ENCODE assay signal across 23 cellular contexts in the genomic region with DNA sequence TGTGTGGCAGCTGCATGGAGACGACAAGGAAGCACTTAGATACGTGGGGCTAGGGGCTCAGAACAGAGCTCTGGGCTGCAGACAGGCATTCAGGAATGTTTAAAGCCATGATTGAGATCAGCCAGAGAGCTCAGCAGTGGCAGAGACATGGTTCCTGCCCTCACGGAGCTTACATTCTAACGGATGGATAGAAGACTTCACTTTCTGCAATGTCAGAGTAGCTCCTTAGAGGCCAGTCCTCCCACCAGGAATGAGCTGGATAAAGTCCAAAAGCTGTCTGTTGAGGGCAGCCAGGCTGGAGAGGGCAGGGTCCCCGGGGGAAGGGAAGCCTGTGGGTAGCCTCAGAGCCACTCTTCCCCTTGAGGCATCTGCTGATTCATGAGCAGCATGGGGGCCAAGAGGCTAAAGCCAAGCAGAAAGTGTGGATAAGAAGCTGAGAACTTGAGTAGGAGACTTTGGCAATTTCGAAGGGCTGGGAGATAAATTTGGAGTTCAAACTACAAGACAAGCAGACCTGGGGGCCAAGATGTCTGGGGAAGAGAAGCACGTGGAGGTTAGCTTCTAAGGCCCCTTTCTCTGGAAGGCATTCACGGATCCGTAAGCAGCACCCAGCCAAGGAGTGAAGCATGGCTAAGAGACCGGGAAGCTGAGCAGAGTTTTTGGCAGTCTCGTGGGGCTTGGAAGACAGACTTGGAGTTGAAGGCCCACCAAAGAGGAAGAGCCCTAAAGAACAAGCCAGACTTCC. TPM values are rescaled to one million over a fixed set of nuclear protein-coding genes. Genes with fewer than 3 reads are reported as not detected.
DNase-seq lines count a peak whose midpoint lies in the region; ATAC-seq and TF ChIP-seq lines count a peak whose summit lies in the region.
"Had no signal": no experiment of that assay in that cellular context is flagged by ENCODE, and none has a peak within 500 bp of the region (broad histone marks: within the 10 kb centered on the region; RNA-seq: fewer than 3 reads in every experiment).

No MANE protein-coding gene starts in this region.

- H3K27me3 Mint-ChIP-seq in endodermal cell (ENCODE audit: insufficient read depth) (peaks cover 8% of the 10 kb centered on the region), neural crest cell (ENCODE audit: low read depth) (peaks cover 2% of the 10 kb centered on the region)

- TF ChIP-seq POLR2A in NB4 (IDR thresholded peaks at IDR 0.05; ENCODE audit: extremely low read depth, insufficient read length) (no peak), upper lobe of left lung (IDR thresholded peaks at IDR 0.05) (no peak)

- intact Hi-C loops in heart right ventricle (cut with DNase I): no loop called here

- H3K4me1 ChIP-seq in endodermal cell (ENCODE audit: control insufficient read depth, insufficient read depth, low read length) (no peaks in the 10 kb centered on the region), upper lobe of left lung (peaks cover 8 to 13% (median 9%) of the 10 kb centered on the region in 4 donors), heart right ventricle (no peaks in the 10 kb centered on the region)
- H3K4me1 ChIP-seq: parathyroid adenoma had no signal

- peak; percentile 26 for DNase-seq in NB4 (ENCODE audit: low read depth)
- DNase-seq in endodermal cell: peak; percentile 39
- DNase-seq in neural crest cell (ENCODE audit: low read depth, low spot score): no peak
- DNase-seq in upper lobe of left lung: no peak
- no peak for DNase-seq in iPS-NIHi11 (ENCODE audit: low spot score)
- DNase-seq in heart right ventricle: no peak
- DNase-seq: activated CD4-positive, alpha-beta T cell treated with anti-CD3 and anti-CD28 coated beads for 4 hours; activated gamma-delta T cell; amygdala; effector CD4-positive, alpha-beta T cell; immature natural killer cell; NCI-H1092; NCI-H524; stimulated activated CD4-positive, alpha-beta T cell treated with anti-CD3 and anti-CD28 coated beads, Interleukin-4, amount 100 ng/mL, for 4 hours had no signal

- peaks cover 2% of the 10 kb centered on the region for H3K4me1 Mint-ChIP-seq in endodermal cell
- peaks cover 19% of the 10 kb centered on the region for H3K4me1 Mint-ChIP-seq in neural crest cell
- H3K4me1 Mint-ChIP-seq: central memory CD8-positive, alpha-beta T cell; immature natural killer cell; naive thymus-derived CD4-positive, alpha-beta T cell had no signal

- H3K36me3 Mint-ChIP-seq in endodermal cell (ENCODE audit: low read depth): no peaks in the 10 kb centered on the region
- no peaks in the 10 kb centered on the region for H3K36me3 Mint-ChIP-seq in neural crest cell (ENCODE audit: low read depth)
- H3K36me3 Mint-ChIP-seq: immature natural killer cell; naive thymus-derived CD4-positive, alpha-beta T cell had no signal

- no peak for TF ChIP-seq EP300 in upper lobe of left lung (IDR thresholded peaks at IDR 0.05)

- no peaks in the 10 kb centered on the region for H3K9me3 ChIP-seq in endodermal cell (ENCODE audit: control insufficient read depth, low read length)
- H3K9me3 ChIP-seq in upper lobe of left lung: no peaks in the 10 kb centered on the region
- no peaks in the 10 kb centered on the region for H3K9me3 ChIP-seq in heart right ventricle
- H3K9me3 ChIP-seq: suprapubic skin had no signal

- no peak for ATAC-seq in upper lobe of left lung (ENCODE audit: low FRiP score in 2 of 2)
- ATAC-seq in heart right ventricle: no peak
- ATAC-seq in HG02970 (IDR thresholded peaks at IDR 0.05; ENCODE audit: low FRiP score, unreplicated experiment): no peak
- ATAC-seq: naive thymus-derived CD4-positive, alpha-beta T cell had no signal

- H3K36me3 ChIP-seq in endodermal cell (ENCODE audit: control insufficient read depth, insufficient read depth, low read length) (no peaks in the 10 kb centered on the region), upper lobe of left lung (no peaks in the 10 kb centered on the region), heart right ventricle (no peaks in the 10 kb centered on the region)
- H3K36me3 ChIP-seq: suprapubic skin had no signal

- no peak overlapping the region for H3K9ac ChIP-seq in endodermal cell (ENCODE audit: extremely low read depth, low read length, poor library complexity, severe bottlenecking)
- H3K9ac ChIP-seq: parathyroid adenoma had no signal

- TF ChIP-seq CTCF in NB4 (IDR thresholded peaks at IDR 0.05; ENCODE audit: low read depth, low read length) (no peak), endodermal cell (conservative IDR thresholded peaks at IDR 0.05) (no peak), neural crest cell (conservative IDR thresholded peaks at IDR 0.05) (no peak), upper lobe of left lung (IDR thresholded peaks at IDR 0.05) (no peak), heart right ventricle (IDR thresholded peaks at IDR 0.05) (no peak)

- 91 to 94% methylated on average over 10 to 11 of the region's 11 CpGs for WGBS in endodermal cell (ENCODE audit: insufficient coverage in 1 of 2, insufficient read length in 1 of 2), 2 experiments
- 70 to 77% methylated on average over 11 of the region's 11 CpGs for WGBS in upper lobe of left lung, 2 donors
- WGBS in heart right ventricle, 2 donors: 82 to 89% methylated on average over 11 of the region's 11 CpGs

- no peak overlapping the region for H3K4me3 Mint-ChIP-seq in endodermal cell
- H3K4me3 Mint-ChIP-seq in neural crest cell: no peak overlapping the region
- H3K4me3 Mint-ChIP-seq: central memory CD8-positive, alpha-beta T cell; immature natural killer cell; naive thymus-derived CD4-positive, alpha-beta T cell had no signal

- H3K27ac ChIP-seq in endodermal cell (ENCODE audit: low read depth, low read length) (no peak overlapping the region), upper lobe of left lung (peak overlapping the region; percentile 1 to 70 (median 20)), heart right ventricle (no peak overlapping the region)
- H3K27ac ChIP-seq: parathyroid adenoma had no signal

- H3K27me3 ChIP-seq in endodermal cell (ENCODE audit: control insufficient read depth, insufficient read depth, low read length, poor library complexity, severe bottlenecking) (no peaks in the 10 kb centered on the region), upper lobe of left lung (no peaks in the 10 kb centered on the region), heart right ventricle (peaks cover 0 to 17% (median 9%) of the 10 kb centered on the region in 7 donors)

- H3K9me3 Mint-ChIP-seq in endodermal cell (no peaks in the 10 kb centered on the region), neural crest cell (no peaks in the 10 kb centered on the region)
- H3K9me3 Mint-ChIP-seq: central memory CD8-positive, alpha-beta T cell had no signal

- H3K27ac Mint-ChIP-seq in endodermal cell (no peak overlapping the region), neural crest cell (ENCODE audit: unreplicated experiment) (peak overlapping the region; percentile 83)
- H3K27ac Mint-ChIP-seq: immature natural killer cell; naive thymus-derived CD4-positive, alpha-beta T cell had no signal

- no peak overlapping the region for H3K4me3 ChIP-seq in NB4 (ENCODE audit: low read depth, low read length)
- no peak overlapping the region for H3K4me3 ChIP-seq in endodermal cell (ENCODE audit: low read length)
- no peak overlapping the region for H3K4me3 ChIP-seq in upper lobe of left lung
- H3K4me3 ChIP-seq in heart right ventricle: no peak overlapping the region
- H3K4me3 ChIP-seq: skin epidermis, suprapubic skin had no signal

RNA-seq across cellular contexts. Expression of a gene that starts 9.7 kb away (rescaled TPM):
- total RNA-seq in endodermal cell (not detected), neural crest cell (not detected in 2 replicates), upper lobe of left lung (not detected), heart right ventricle (not detected)
- polyA plus RNA-seq in endodermal cell (2013, experiment 1 of 2): not detected
- not detected for polyA plus RNA-seq in endodermal cell (2013, experiment 2 of 2)
- polyA plus RNA-seq in heart right ventricle: not detected
- total RNA-seq: Daoy; fibroblast of lung; lung microvascular endothelial cell; naive thymus-derived CD4-positive, alpha-beta T cell; suprapubic skin had no signal
- polyA plus RNA-seq: fibroblast of lung; immature natural killer cell; naive thymus-derived CD4-positive, alpha-beta T cell had no signal

RNA-seq across cellular contexts. Expression of a gene that starts 41.6 kb away (rescaled TPM):
- not detected for total RNA-seq in endodermal cell
- polyA plus RNA-seq in endodermal cell (2013, experiment 1 of 2): 1.9 TPM
- polyA plus RNA-seq in endodermal cell (2013, experiment 2 of 2): 1.7 TPM
- 0.58 and 0.68 TPM in 2 replicates for total RNA-seq in neural crest cell
- total RNA-seq in upper lobe of left lung: 10 to 100 TPM in 4 of 6 donors, 1 to 10 TPM in 2; 3.0 to 36.1 (median 17.5) TPM
- total RNA-seq in heart right ventricle: 1 to 10 TPM in 4 of 10 donors, under 1 TPM in 6; 0.19 to 6.8 (median 0.69) TPM
- 1 to 10 TPM; 1.2 to 3.3 TPM for polyA plus RNA-seq in heart right ventricle
- total RNA-seq: lung microvascular endothelial cell; naive thymus-derived CD4-positive, alpha-beta T cell had no signal
- polyA plus RNA-seq: fibroblast of lung; immature natural killer cell; naive thymus-derived CD4-positive, alpha-beta T cell had no signal

Comparison
In these comparisons a context has a peak if more than half of its experiments do, and no peak if none do; other contexts are left out.
1. DNase-seq: peak in NB4 (single experiment) and endodermal cell (single experiment); none in neural crest cell (single experiment), upper lobe of left lung (0 of 2), iPS-NIHi11 (single experiment) and heart right ventricle (0 of 2).
2. H3K27ac ChIP-seq: peak in upper lobe of left lung (4 of 4); none in endodermal cell (single experiment) and heart right ventricle (0 of 10).